Comparison of ENCODE assay signal across 8 cellular contexts in genomic region chr2:88599527-88599926, GRCh38. TPM values are rescaled to one million over a fixed set of nuclear protein-coding genes. Genes with fewer than 3 reads are reported as not detected.
DNase-seq lines count a peak whose midpoint lies in the region; ATAC-seq, FAIRE-seq and TF ChIP-seq lines count a peak whose summit lies in the region.

No MANE protein-coding gene starts in this region.

- H3K4me1 ChIP-seq in HUES6 (ENCODE audit: control insufficient read depth, insufficient read depth, low read length) (peaks cover 38% of the 10 kb centered on the region), K562 (replicated peaks in 1 of 2; ENCODE audit: control insufficient read depth in 2 of 2, insufficient read depth in 2 of 2, low read length in 2 of 2) (peaks cover 0 to 17% of the 10 kb centered on the region in 2 experiments; a peak in 3 of 5 replicates), pancreas (peaks cover 21 to 48% (median 26%) of the 10 kb centered on the region in 3 donors)

- FAIRE-seq in K562 (lab: Jason Lieb, UNC) (no peak), pancreas (lab: Jason Lieb, UNC) (no peak)

- CTCF ChIA-PET in K562 (lab: Yijun Ruan, JAX; ENCODE audit: low intra/inter-chr PET ratio) = no interaction called here

- TF ChIP-seq RAD21 in K562 (CRISPR knock-in tag; conservative IDR thresholded peaks at IDR 0.05 in 1 of 2, IDR thresholded peaks at IDR 0.05 in 1 of 2) = no peak

- BruUV-seq in K562 (replicated peaks; lab: Mats Ljungman, UMichigan) = no TSS peak

- H3K27me3 ChIP-seq in HUES6 (ENCODE audit: control insufficient read depth, insufficient read depth, low read length) (no peaks in the 10 kb centered on the region), K562 (ENCODE audit: control insufficient read depth in 2 of 2, insufficient read depth in 2 of 2, low read length in 2 of 2) (no peaks in the 10 kb centered on the region), pancreas (no peaks in the 10 kb centered on the region), MG63 (no peaks in the 10 kb centered on the region)

- intact Hi-C loops in K562 (cut with micrococcal nuclease) = no loop called here
- intact Hi-C loops in pancreas (cut with DNase I) = no loop called here

- H3K36me3 ChIP-seq in HUES6 (ENCODE audit: control insufficient read depth, insufficient read depth, low read length) (no peaks in the 10 kb centered on the region), K562 (ENCODE audit: control insufficient read depth, insufficient read depth, low read length) (0 out of 3 replicates have a peak, but pooled peaks cover 1% of the 10 kb centered on the region), pancreas (peaks cover 0 to 2% (median 0%) of the 10 kb centered on the region in 3 donors), MG63 (peaks cover 7% of the 10 kb centered on the region; the same call in 1 of the 2 replicates)

- TF ChIP-seq POLR2A in K562 (conservative IDR thresholded peaks at IDR 0.05) = no peak

- no peaks in the 10 kb centered on the region for H3K9me1 ChIP-seq in K562 (ENCODE audit: control insufficient read depth, insufficient read depth, low read length)

- DNase-seq in GF-D8 (lab: John Stamatoyannopoulos, UW) (peak; percentile 8), K562 (ENCODE audit: extremely low read depth in 1 of 4, low spot score in 3 of 4) (peak in 2 of 4 experiments; percentile 17 to 22), pancreas (no peak), AG08395 (ENCODE audit: low spot score) (no peak), MG63 (no peak), NCI-H2196 (lab: John Stamatoyannopoulos, UW; ENCODE audit: unreplicated experiment) (no peak)

- WGBS in K562 (ENCODE audit: insufficient coverage, low coverage, missing lambda C conversion rate) = 43% methylated on average over 2 of the region's 2 CpGs
- WGBS in pancreas, 2 donors = 68 to 82% methylated on average over 2 of the region's 2 CpGs

- POLR2A ChIA-PET in K562 (lab: Yijun Ruan, JAX) = interaction anchor here (0.7 to 1.0 kb wide), 5 partner anchors 8 to 67 kb away, joined by 3 to 4 read pairs (median 3); no protein-coding TSS in a partner anchor

- TF ChIP-seq CTCF in K562 (IDR thresholded peaks at IDR 0.05 in 2 of 3, conservative IDR thresholded peaks at IDR 0.05 in 1 of 3; ENCODE audit: insufficient read depth in 2 of 3, low read depth in 1 of 3, low read length in 3 of 3) (no peak), pancreas (IDR thresholded peaks at IDR 0.05) (no peak)

- TF ChIP-seq EP300 in K562 (IDR thresholded peaks at IDR 0.05; ENCODE audit: low read length) = no peak

- H3K9ac ChIP-seq in HUES6 (ENCODE audit: low read length) (no peak overlapping the region), K562 (ENCODE audit: insufficient read depth in 1 of 2, low read depth in 2 of 2, low read length in 2 of 2) (no peak overlapping the region)

- H4K20me1 ChIP-seq in K562 (replicated peaks; ENCODE audit: control insufficient read depth, insufficient read depth, low read length) = 0 out of 2 replicates have a peak, but pooled peaks cover 5% of the 10 kb centered on the region

- H2AFZ ChIP-seq in K562 (ENCODE audit: low read depth, low read length) = no peak overlapping the region

- in situ Hi-C loops in K562 (cut with MboI) = no loop called here

- no peak for ATAC-seq in K562
- ATAC-seq in pancreas = peak; percentile 1 to 2 (median 2)
- ATAC-seq in GM19467 (IDR thresholded peaks at IDR 0.05; ENCODE audit: unreplicated experiment) = no peak

- H3K9me3 ChIP-seq in HUES6 (ENCODE audit: control insufficient read depth, insufficient read depth, low read depth, low read length) (no peaks in the 10 kb centered on the region), K562 (replicated peaks; ENCODE audit: control insufficient read depth, insufficient read depth, low read depth, low read length) (no peaks in the 10 kb centered on the region), pancreas (no peaks in the 10 kb centered on the region), MG63 (no peaks in the 10 kb centered on the region)

- H3K4me2 ChIP-seq in K562 (ENCODE audit: insufficient read depth, low read length) = no peak overlapping the region

- peak overlapping the region; percentile 60; the same call in 1 of the 2 replicates for H3K27ac ChIP-seq in HUES6 (ENCODE audit: low read depth, low read length)
- peak overlapping the region; percentile 25; the same call in 1 of the 3 replicates for H3K27ac ChIP-seq in K562 (ENCODE audit: extremely low read depth, low read depth, low read length)
- H3K27ac ChIP-seq in pancreas = peak overlapping the region; percentile 1 to 83 (median 76)

- peaks cover 4% of the 10 kb centered on the region; the same call in 1 of the 3 replicates for H3K79me2 ChIP-seq in K562 (ENCODE audit: control insufficient read depth, insufficient read depth, low read length)

- H3K4me3 ChIP-seq in HUES6 (ENCODE audit: low read depth, low read length) (no peak overlapping the region), K562 (no peak overlapping the region), pancreas (no peak overlapping the region), MG63 (no peak overlapping the region)

TF ChIP-seq in K562, 482 proteins besides CTCF, POLR2A, EP300 and RAD21:
- TF ChIP-seq MTA2 (IDR thresholded peaks at IDR 0.05; ENCODE audit: low read depth) (peak; percentile 13; the same call in 1 of the 2 replicates), TCF3 (CRISPR knock-in tag; IDR thresholded peaks at IDR 0.05) (peak; percentile 20; the same call in 1 of the 2 replicates), ELF2 (CRISPR knock-in tag; IDR thresholded peaks at IDR 0.05) (0 out of 2 replicates have a peak, but pooled peaks have one; percentile 44), ZNF785 (CRISPR knock-in tag; IDR thresholded peaks at IDR 0.05) (no peak), SPI1 (IDR thresholded peaks at IDR 0.05; ENCODE audit: borderline replicate concordance, low read depth, low read length) (peak; percentile 78)
- TF ChIP-seq, protein P1, sequence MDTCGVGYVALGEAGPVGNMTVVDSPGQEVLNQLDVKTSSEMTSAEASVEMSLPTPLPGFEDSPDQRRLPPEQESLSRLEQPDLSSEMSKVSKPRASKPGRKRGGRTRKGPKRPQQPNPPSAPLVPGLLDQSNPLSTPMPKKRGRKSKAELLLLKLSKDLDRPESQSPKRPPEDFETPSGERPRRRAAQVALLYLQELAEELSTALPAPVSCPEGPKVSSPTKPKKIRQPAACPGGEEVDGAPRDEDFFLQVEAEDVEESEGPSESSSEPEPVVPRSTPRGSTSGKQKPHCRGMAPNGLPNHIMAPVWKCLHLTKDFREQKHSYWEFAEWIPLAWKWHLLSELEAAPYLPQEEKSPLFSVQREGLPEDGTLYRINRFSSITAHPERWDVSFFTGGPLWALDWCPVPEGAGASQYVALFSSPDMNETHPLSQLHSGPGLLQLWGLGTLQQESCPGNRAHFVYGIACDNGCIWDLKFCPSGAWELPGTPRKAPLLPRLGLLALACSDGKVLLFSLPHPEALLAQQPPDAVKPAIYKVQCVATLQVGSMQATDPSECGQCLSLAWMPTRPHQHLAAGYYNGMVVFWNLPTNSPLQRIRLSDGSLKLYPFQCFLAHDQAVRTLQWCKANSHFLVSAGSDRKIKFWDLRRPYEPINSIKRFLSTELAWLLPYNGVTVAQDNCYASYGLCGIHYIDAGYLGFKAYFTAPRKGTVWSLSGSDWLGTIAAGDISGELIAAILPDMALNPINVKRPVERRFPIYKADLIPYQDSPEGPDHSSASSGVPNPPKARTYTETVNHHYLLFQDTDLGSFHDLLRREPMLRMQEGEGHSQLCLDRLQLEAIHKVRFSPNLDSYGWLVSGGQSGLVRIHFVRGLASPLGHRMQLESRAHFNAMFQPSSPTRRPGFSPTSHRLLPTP (IDR thresholded peaks at IDR 0.05; ENCODE audit: borderline replicate concordance, extremely low read depth, insufficient read length) = no peak

RNA-seq across cellular contexts. Expression of gene EIF2AK3, which starts 27.7 kb away (rescaled TPM):
- total RNA-seq in K562 (2011; cell fraction: chromatin; rRNA removed; ENCODE audit: low replicate concordance) = 11.0 and 50.4 TPM in 2 replicates
- 13.0 and 13.6 TPM in 2 replicates for total RNA-seq in K562 (2011; cell fraction: nucleolus; rRNA removed)
- total RNA-seq in K562 (2011; cell fraction: nucleoplasm; rRNA removed) = 19.3 and 21.9 TPM in 2 replicates
- 7.1 and 9.3 TPM in 2 replicates for total RNA-seq in K562 (2014; rRNA removed)
- 11.6 and 14.7 TPM in 2 replicates for total RNA-seq in K562 (2014; rRNA removed; fragmentation: Illumina TruSeq; extraction: Trizol)
- 10.3 and 13.1 TPM in 2 replicates for total RNA-seq in K562 (2015; rRNA removed; fragmentation: Illumina TruSeq; extraction: Trizol)
- 5.9 and 7.4 TPM in 2 replicates for total RNA-seq in K562 (2021)
- 6.3 and 7.5 TPM in 2 replicates for polyA plus RNA-seq in K562 (2011; rRNA removed)
- 1.5 and 3.2 TPM in 2 replicates for polyA plus RNA-seq in K562 (2011; cell fraction: cytosol; rRNA removed)
- 6.9 and 8.7 TPM in 2 replicates for polyA plus RNA-seq in K562 (2011; cell fraction: nucleus; rRNA removed)
- 6.0 and 9.5 TPM in 2 replicates for polyA plus RNA-seq in K562 (2012)
- polyA plus RNA-seq in K562 (2014; fragmentation: Illumina TruSeq; extraction: Trizol) = 7.3 and 9.8 TPM in 2 replicates
- 1 to 10 TPM; 1.7 to 2.2 TPM for polyA plus RNA-seq in K562 (2014; fragmentation: Nextera tagmentation; extraction: Ambion mirVana)
- 3.2 and 7.7 TPM in 2 replicates for polyA plus RNA-seq in K562 (2014; rRNA removed)
- 23.6 and 24.8 TPM in 2 replicates for polyA minus RNA-seq in K562 (2011; rRNA and poly(A)+ RNA removed)
- polyA minus RNA-seq in K562 (2011; cell fraction: cytosol; rRNA and poly(A)+ RNA removed) = 5.6 and 7.8 TPM in 2 replicates
- 7.0 and 11.0 TPM in 2 replicates for polyA minus RNA-seq in K562 (2011; cell fraction: nucleus; rRNA and poly(A)+ RNA removed)
- total RNA-seq in pancreas = 10 to 100 TPM; 22.9 to 58.4 (median 29.3) TPM
- 10 to 100 TPM in 1 of 2 donors, 1 to 10 TPM in 1; 6.2 to 21.6 TPM for polyA plus RNA-seq in pancreas
- total RNA-seq in MG63 (2014; rRNA removed; shearing (Covaris generic); ENCODE audit: low replicate concordance) = 10.4 and 11.7 TPM in 2 replicates

Comparison
In these comparisons a context has a peak if more than half of its experiments do, and no peak if none do; other contexts are left out.
1. H3K27ac ChIP-seq: peak in every context shown above with its lines; median percentile 76 in pancreas; 60 in HUES6; 25 in K562.
2. ATAC-seq: peak in pancreas (4 of 4); none in K562 (single experiment) and GM19467 (single experiment).